Comparison of ENCODE assay signal across 1 cellular context in the genomic region with DNA sequence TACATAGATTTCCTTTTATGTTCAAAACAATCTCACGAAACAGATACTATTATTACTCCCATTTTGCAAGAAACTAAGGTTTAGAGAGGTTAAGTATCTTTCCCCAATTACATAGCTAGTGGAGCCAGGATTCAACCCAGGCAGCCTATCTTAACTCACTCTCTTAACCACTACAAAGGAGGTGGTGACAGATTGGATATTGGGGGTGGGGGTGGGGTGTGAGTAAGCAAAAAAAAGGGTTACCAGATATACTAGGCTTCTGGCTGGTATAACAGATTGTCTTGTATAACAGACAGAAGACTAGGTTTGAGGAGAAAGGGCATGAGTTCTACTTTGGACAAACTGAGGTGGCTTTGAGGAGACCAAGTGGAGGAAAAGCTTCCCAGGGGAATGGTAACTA.
TF ChIP-seq lines count a peak whose summit lies in the region.

No MANE protein-coding gene starts in this region.

TF ChIP-seq in K562, 482 proteins besides CTCF, POLR2A, EP300 and RAD21 (continues in another document):
- TF ChIP-seq, protein P1, sequence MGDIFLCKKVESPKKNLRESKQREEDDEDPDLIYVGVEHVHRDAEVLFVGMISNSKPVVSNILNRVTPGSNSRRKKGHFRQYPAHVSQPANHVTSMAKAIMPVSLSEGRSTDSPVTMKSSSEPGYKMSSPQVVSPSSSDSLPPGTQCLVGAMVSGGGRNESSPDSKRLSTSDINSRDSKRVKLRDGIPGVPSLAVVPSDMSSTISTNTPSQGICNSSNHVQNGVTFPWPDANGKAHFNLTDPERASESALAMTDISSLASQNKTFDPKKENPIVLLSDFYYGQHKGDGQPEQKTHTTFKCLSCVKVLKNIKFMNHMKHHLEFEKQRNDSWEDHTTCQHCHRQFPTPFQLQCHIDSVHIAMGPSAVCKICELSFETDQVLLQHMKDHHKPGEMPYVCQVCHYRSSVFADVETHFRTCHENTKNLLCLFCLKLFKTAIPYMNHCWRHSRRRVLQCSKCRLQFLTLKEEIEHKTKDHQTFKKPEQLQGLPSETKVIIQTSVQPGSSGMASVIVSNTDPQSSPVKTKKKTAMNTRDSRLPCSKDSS (IDR thresholded peaks at IDR 0.05; ENCODE audit: low read depth, partially characterized antibody) = no peak
- TF ChIP-seq ATF1 (CRISPR knock-in tag; IDR thresholded peaks at IDR 0.05) = no peak
- no peak for TF ChIP-seq ATF1 (tag; IDR thresholded peaks at IDR 0.05)
- no peak for TF ChIP-seq SIN3B (IDR thresholded peaks at IDR 0.05; ENCODE audit: low read depth)
- peak; percentile 56 to 71; a peak in 3 of 4 replicates for TF ChIP-seq TRIM24 (IDR thresholded peaks at IDR 0.05)
- TF ChIP-seq, protein P2, sequence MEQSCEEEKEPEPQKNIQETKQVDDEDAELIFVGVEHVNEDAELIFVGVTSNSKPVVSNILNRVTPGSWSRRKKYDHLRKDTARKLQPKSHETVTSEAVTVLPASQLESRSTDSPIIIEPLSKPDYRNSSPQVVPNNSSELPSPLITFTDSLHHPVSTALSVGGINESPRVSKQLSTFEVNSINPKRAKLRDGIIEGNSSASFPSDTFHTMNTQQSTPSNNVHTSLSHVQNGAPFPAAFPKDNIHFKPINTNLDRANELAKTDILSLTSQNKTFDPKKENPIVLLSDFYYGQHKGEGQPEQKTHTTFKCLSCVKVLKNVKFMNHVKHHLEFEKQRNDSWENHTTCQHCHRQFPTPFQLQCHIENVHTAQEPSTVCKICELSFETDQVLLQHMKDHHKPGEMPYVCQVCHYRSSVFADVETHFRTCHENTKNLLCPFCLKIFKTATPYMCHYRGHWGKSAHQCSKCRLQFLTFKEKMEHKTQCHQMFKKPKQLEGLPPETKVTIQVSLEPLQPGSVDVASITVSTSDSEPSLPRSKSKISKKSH (CRISPR knock-in tag; IDR thresholded peaks at IDR 0.05) = no peak
- TF ChIP-seq BRD9 (IDR thresholded peaks at IDR 0.05; ENCODE audit: low read depth, partially characterized antibody) = peak; percentile 67
- TF ChIP-seq, protein P3, sequence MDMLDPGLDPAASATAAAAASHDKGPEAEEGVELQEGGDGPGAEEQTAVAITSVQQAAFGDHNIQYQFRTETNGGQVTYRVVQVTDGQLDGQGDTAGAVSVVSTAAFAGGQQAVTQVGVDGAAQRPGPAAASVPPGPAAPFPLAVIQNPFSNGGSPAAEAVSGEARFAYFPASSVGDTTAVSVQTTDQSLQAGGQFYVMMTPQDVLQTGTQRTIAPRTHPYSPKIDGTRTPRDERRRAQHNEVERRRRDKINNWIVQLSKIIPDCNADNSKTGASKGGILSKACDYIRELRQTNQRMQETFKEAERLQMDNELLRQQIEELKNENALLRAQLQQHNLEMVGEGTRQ (CRISPR knock-in tag; IDR thresholded peaks at IDR 0.05) = no peak
- TF ChIP-seq ZNF316 (IDR thresholded peaks at IDR 0.05) = peak; percentile 72
- peak; percentile 92 for TF ChIP-seq KDM1A (IDR thresholded peaks at IDR 0.05)
- TF ChIP-seq TAL1 (IDR thresholded peaks at IDR 0.05) = peak; percentile 49
- peak; percentile 100 for TF ChIP-seq LEF1 (IDR thresholded peaks at IDR 0.05)
- TF ChIP-seq ZNF586 (CRISPR knock-in tag; conservative IDR thresholded peaks at IDR 0.05) = no peak
- TF ChIP-seq GATA2 (CRISPR knock-in tag; IDR thresholded peaks at IDR 0.05) = no peak
- TF ChIP-seq, protein P4, sequence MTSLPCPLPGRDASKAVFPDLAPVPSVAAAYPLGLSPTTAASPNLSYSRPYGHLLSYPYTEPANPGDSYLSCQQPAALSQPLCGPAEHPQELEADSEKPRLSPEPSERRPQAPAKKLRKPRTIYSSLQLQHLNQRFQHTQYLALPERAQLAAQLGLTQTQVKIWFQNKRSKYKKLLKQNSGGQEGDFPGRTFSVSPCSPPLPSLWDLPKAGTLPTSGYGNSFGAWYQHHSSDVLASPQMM (CRISPR knock-in tag; IDR thresholded peaks at IDR 0.05) = no peak
- TF ChIP-seq, protein P5, sequence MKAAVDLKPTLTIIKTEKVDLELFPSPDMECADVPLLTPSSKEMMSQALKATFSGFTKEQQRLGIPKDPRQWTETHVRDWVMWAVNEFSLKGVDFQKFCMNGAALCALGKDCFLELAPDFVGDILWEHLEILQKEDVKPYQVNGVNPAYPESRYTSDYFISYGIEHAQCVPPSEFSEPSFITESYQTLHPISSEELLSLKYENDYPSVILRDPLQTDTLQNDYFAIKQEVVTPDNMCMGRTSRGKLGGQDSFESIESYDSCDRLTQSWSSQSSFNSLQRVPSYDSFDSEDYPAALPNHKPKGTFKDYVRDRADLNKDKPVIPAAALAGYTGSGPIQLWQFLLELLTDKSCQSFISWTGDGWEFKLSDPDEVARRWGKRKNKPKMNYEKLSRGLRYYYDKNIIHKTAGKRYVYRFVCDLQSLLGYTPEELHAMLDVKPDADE (conservative IDR thresholded peaks at IDR 0.05; ENCODE audit: control insufficient read depth, low read depth, low read length) = no peak
- TF ChIP-seq LCOR (CRISPR knock-in tag; IDR thresholded peaks at IDR 0.05) = no peak
- TF ChIP-seq HIVEP1 (CRISPR knock-in tag; IDR thresholded peaks at IDR 0.05) = no peak
- TF ChIP-seq, protein P6, sequence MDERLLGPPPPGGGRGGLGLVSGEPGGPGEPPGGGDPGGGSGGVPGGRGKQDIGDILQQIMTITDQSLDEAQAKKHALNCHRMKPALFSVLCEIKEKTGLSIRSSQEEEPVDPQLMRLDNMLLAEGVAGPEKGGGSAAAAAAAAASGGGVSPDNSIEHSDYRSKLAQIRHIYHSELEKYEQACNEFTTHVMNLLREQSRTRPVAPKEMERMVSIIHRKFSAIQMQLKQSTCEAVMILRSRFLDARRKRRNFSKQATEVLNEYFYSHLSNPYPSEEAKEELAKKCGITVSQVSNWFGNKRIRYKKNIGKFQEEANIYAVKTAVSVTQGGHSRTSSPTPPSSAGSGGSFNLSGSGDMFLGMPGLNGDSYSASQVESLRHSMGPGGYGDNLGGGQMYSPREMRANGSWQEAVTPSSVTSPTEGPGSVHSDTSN (CRISPR knock-in tag; IDR thresholded peaks at IDR 0.05; ENCODE audit: low read depth) = no peak
- TF ChIP-seq, protein P6 (tag; conservative IDR thresholded peaks at IDR 0.05; ENCODE audit: low read depth) = peak; percentile 78
- TF ChIP-seq, protein P7, sequence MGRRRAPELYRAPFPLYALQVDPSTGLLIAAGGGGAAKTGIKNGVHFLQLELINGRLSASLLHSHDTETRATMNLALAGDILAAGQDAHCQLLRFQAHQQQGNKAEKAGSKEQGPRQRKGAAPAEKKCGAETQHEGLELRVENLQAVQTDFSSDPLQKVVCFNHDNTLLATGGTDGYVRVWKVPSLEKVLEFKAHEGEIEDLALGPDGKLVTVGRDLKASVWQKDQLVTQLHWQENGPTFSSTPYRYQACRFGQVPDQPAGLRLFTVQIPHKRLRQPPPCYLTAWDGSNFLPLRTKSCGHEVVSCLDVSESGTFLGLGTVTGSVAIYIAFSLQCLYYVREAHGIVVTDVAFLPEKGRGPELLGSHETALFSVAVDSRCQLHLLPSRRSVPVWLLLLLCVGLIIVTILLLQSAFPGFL (CRISPR knock-in tag; IDR thresholded peaks at IDR 0.05) = no peak
- TF ChIP-seq ZKSCAN3 (CRISPR knock-in tag; IDR thresholded peaks at IDR 0.05) = no peak
- TF ChIP-seq SIRT6 (IDR thresholded peaks at IDR 0.05; ENCODE audit: low read depth, low read length) = no peak
- TF ChIP-seq C11orf30 (IDR thresholded peaks at IDR 0.05; ENCODE audit: low read depth) = peak; percentile 67; the same call in 1 of the 2 replicates
- 0 out of 2 replicates have a peak, but pooled peaks have one; percentile 39 for TF ChIP-seq HDAC2 (IDR thresholded peaks at IDR 0.05)
- TF ChIP-seq XRCC3 (IDR thresholded peaks at IDR 0.05) = no peak
- TF ChIP-seq, protein P8, sequence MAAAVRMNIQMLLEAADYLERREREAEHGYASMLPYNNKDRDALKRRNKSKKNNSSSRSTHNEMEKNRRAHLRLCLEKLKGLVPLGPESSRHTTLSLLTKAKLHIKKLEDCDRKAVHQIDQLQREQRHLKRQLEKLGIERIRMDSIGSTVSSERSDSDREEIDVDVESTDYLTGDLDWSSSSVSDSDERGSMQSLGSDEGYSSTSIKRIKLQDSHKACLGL (CRISPR knock-in tag; IDR thresholded peaks at IDR 0.05; ENCODE audit: borderline replicate concordance, poor library complexity, severe bottlenecking) = no peak
- no peak for TF ChIP-seq CEBPB (tag; IDR thresholded peaks at IDR 0.05)
- TF ChIP-seq ZNF57 (CRISPR knock-in tag; IDR thresholded peaks at IDR 0.05) = no peak
- TF ChIP-seq ZBTB7A (IDR thresholded peaks at IDR 0.05; ENCODE audit: borderline replicate concordance, control insufficient read depth, low read depth, low read length) = no peak
- TF ChIP-seq, protein P9, sequence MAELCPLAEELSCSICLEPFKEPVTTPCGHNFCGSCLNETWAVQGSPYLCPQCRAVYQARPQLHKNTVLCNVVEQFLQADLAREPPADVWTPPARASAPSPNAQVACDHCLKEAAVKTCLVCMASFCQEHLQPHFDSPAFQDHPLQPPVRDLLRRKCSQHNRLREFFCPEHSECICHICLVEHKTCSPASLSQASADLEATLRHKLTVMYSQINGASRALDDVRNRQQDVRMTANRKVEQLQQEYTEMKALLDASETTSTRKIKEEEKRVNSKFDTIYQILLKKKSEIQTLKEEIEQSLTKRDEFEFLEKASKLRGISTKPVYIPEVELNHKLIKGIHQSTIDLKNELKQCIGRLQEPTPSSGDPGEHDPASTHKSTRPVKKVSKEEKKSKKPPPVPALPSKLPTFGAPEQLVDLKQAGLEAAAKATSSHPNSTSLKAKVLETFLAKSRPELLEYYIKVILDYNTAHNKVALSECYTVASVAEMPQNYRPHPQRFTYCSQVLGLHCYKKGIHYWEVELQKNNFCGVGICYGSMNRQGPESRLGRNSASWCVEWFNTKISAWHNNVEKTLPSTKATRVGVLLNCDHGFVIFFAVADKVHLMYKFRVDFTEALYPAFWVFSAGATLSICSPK (IDR thresholded peaks at IDR 0.05; ENCODE audit: borderline replicate concordance) = no peak
- no peak for TF ChIP-seq HEY1 (CRISPR knock-in tag; IDR thresholded peaks at IDR 0.05; ENCODE audit: borderline replicate concordance)
- TF ChIP-seq ZNF239 (CRISPR knock-in tag; IDR thresholded peaks at IDR 0.05) = no peak
- no peak for TF ChIP-seq ILF3 (IDR thresholded peaks at IDR 0.05; ENCODE audit: borderline replicate concordance)
- TF ChIP-seq, protein P10, sequence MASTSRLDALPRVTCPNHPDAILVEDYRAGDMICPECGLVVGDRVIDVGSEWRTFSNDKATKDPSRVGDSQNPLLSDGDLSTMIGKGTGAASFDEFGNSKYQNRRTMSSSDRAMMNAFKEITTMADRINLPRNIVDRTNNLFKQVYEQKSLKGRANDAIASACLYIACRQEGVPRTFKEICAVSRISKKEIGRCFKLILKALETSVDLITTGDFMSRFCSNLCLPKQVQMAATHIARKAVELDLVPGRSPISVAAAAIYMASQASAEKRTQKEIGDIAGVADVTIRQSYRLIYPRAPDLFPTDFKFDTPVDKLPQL (IDR thresholded peaks at IDR 0.05; ENCODE audit: extremely low read depth, insufficient read length) = no peak
- peak; percentile 59; the same call in 1 of the 2 replicates for TF ChIP-seq MAFK (IDR thresholded peaks at IDR 0.05; ENCODE audit: low read length)
- TF ChIP-seq ZNF644 (tag; IDR thresholded peaks at IDR 0.05; ENCODE audit: low read depth) = no peak
- TF ChIP-seq, protein P11, sequence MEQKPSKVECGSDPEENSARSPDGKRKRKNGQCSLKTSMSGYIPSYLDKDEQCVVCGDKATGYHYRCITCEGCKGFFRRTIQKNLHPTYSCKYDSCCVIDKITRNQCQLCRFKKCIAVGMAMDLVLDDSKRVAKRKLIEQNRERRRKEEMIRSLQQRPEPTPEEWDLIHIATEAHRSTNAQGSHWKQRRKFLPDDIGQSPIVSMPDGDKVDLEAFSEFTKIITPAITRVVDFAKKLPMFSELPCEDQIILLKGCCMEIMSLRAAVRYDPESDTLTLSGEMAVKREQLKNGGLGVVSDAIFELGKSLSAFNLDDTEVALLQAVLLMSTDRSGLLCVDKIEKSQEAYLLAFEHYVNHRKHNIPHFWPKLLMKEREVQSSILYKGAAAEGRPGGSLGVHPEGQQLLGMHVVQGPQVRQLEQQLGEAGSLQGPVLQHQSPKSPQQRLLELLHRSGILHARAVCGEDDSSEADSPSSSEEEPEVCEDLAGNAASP (IDR thresholded peaks at IDR 0.05) = no peak
- TF ChIP-seq POLR2AphosphoS5 (IDR thresholded peaks at IDR 0.05; ENCODE audit: control insufficient read depth, insufficient read depth, low read depth, low read length) = peak; percentile 56; the same call in 1 of the 2 replicates
- TF ChIP-seq CBFA2T2 (conservative IDR thresholded peaks at IDR 0.05) = peak; percentile 70
- no peak for TF ChIP-seq ZNF175 (CRISPR knock-in tag; IDR thresholded peaks at IDR 0.05; ENCODE audit: low read depth)
- TF ChIP-seq COPS2 (conservative IDR thresholded peaks at IDR 0.05) = no peak
- peak; percentile 26 for TF ChIP-seq CCNT2 (IDR thresholded peaks at IDR 0.05; ENCODE audit: borderline replicate concordance, extremely low read depth, insufficient read length, low read depth, low read length)
- 0 out of 2 replicates have a peak, but pooled peaks have one; percentile 21 for TF ChIP-seq ZNF384 (IDR thresholded peaks at IDR 0.05; ENCODE audit: low read depth, low read length)
- TF ChIP-seq ZNF24 (IDR thresholded peaks at IDR 0.05) = no peak
- TF ChIP-seq SRF (CRISPR knock-in tag; IDR thresholded peaks at IDR 0.05) = no peak
- no peak for TF ChIP-seq CBX5 (IDR thresholded peaks at IDR 0.05; ENCODE audit: borderline replicate concordance, low read depth)
- peak; percentile 89 for TF ChIP-seq NFE2 (IDR thresholded peaks at IDR 0.05; ENCODE audit: low read depth)
- TF ChIP-seq CREB1 (IDR thresholded peaks at IDR 0.05) = no peak
- TF ChIP-seq CREB1 (CRISPR knock-in tag; IDR thresholded peaks at IDR 0.05) = no peak
- no peak for TF ChIP-seq HNRNPL (IDR thresholded peaks at IDR 0.05; ENCODE audit: low read depth, low read length)
- TF ChIP-seq NFRKB (IDR thresholded peaks at IDR 0.05; ENCODE audit: low read depth) = no peak
- no peak for TF ChIP-seq ETV6 (IDR thresholded peaks at IDR 0.05; ENCODE audit: borderline replicate concordance in 1 of 2, low read depth in 2 of 2, low read length in 1 of 2)
- TF ChIP-seq ETV6 (CRISPR knock-in tag; IDR thresholded peaks at IDR 0.05; ENCODE audit: borderline replicate concordance) = no peak
- TF ChIP-seq ELF4 (CRISPR knock-in tag; IDR thresholded peaks at IDR 0.05) = no peak
- TF ChIP-seq, protein P12, sequence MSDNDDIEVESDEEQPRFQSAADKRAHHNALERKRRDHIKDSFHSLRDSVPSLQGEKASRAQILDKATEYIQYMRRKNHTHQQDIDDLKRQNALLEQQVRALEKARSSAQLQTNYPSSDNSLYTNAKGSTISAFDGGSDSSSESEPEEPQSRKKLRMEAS (CRISPR knock-in tag; IDR thresholded peaks at IDR 0.05) = no peak
- no peak for TF ChIP-seq BDP1 (IDR thresholded peaks at IDR 0.05; ENCODE audit: insufficient read depth, insufficient read length)
